8 cellular contexts compared by ENCODE assay signal in the genomic region with DNA sequence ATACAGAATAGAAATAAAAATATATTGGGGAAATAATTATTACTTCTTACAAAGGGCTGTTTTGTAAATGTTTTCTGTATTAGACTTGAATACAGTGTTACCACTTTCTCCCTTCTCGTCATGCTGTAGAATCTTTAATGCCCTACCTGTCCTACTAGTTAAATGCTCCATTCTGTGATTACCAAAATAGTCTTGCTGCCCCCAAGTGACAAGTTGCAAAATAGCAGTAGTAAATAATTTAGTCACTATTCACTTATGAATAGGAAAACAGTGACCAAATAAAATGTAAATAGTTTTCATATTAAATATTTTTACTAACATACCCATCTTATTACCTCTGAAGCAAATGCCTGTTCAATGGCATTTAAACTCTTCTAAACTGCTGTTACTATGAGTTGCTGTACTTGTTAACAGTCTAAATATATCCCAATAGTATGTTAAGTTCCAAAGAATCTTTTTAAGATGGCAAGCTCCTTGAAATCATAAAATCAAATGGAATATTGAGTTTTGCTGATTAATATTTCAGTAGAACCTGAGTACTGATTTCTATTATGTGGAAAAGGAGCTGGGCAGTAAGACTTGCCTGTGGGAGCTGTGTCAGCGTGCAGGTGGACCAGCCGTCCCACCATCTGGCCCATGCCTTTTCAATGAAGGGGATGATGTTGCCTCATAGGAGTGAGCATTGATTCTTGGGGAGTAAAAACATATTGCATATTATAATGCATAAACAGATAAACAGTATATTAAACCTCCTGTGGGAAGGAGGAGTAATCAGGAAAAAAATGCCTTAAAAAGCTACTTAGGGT. TPM values are rescaled to one million over a fixed set of nuclear protein-coding genes. Genes with fewer than 3 reads are reported as not detected.
DNase-seq lines count a peak whose midpoint lies in the region; ATAC-seq and TF ChIP-seq lines count a peak whose summit lies in the region.

No MANE protein-coding gene starts in this region.

- no peak overlapping the region for H2BK5ac ChIP-seq in mesendoderm (ENCODE audit: low read length)

- BruUV-seq in MCF 10A (replicated peaks; lab: Mats Ljungman, UMichigan): no TSS peak

- H3K9me3 Mint-ChIP-seq in MCF 10A (ENCODE audit: unreplicated experiment): no peaks in the 10 kb centered on the region
- H3K9me3 Mint-ChIP-seq in stimulated activated memory B cell treated with anti-CD40 and anti-IgM and Interleukin-4, amounts not matched to agents 10 μg/mL and 1 μg/mL and 100 μg/mL, for 72 hours: no peaks in the 10 kb centered on the region

- no peaks in the 10 kb centered on the region for H3K9me2 ChIP-seq in Loucy (replicated peaks; ENCODE audit: low read depth, low read length)

- H2BK120ac ChIP-seq in mesendoderm (ENCODE audit: low read depth, low read length): no peak overlapping the region

- no peaks in the 10 kb centered on the region for H3F3A ChIP-seq in Loucy (ENCODE audit: low read depth)

- H3K4me1 Mint-ChIP-seq in MCF 10A (ENCODE audit: insufficient read depth, unreplicated experiment): no peaks in the 10 kb centered on the region
- H3K4me1 Mint-ChIP-seq in stimulated activated memory B cell treated with anti-CD40 and anti-IgM and Interleukin-4, amounts not matched to agents 10 μg/mL and 1 μg/mL and 100 μg/mL, for 72 hours: peaks cover 11% of the 10 kb centered on the region

- no peaks in the 10 kb centered on the region for H3K27me3 ChIP-seq in Loucy (ENCODE audit: insufficient read depth, low read length, poor library complexity, severe bottlenecking)
- H3K27me3 ChIP-seq in mesendoderm (ENCODE audit: insufficient read depth, low read length, poor library complexity): no peaks in the 10 kb centered on the region

- no peak overlapping the region for H4K5ac ChIP-seq in mesendoderm (ENCODE audit: low read length)

- H3K4me3 ChIP-seq in Loucy (ENCODE audit: low read length, poor library complexity, severe bottlenecking) (no peak overlapping the region), mesendoderm (ENCODE audit: low read length) (no peak overlapping the region)

- intact Hi-C loops in MCF 10A (cut with micrococcal nuclease): loop anchor here (1.0 kb wide), 1 partner anchor 186 kb away; no protein-coding TSS in a partner anchor

- no peak overlapping the region for H3K56ac ChIP-seq in mesendoderm (ENCODE audit: low read length)

- no peaks in the 10 kb centered on the region for H3K79me1 ChIP-seq in mesendoderm (ENCODE audit: low read length)

- peak; percentile 22 for DNase-seq in SIG-M5 treated with dmso at 0.1 percent for 504 hours (lab: John Stamatoyannopoulos, UW; ENCODE audit: unreplicated experiment)
- no peak for DNase-seq in SIG-M5 (lab: John Stamatoyannopoulos, UW)
- peak; percentile 51 for DNase-seq in MCF 10A (ENCODE audit: unreplicated experiment)
- DNase-seq in mesendoderm: peak; percentile 47
- DNase-seq in hepatic stellate cell (ENCODE audit: low spot score): no peak
- no peak for DNase-seq in HK-2 (ENCODE audit: unreplicated experiment)

- no peak overlapping the region for H2AK5ac ChIP-seq in mesendoderm (ENCODE audit: low read length)

- no peak overlapping the region for H2BK15ac ChIP-seq in mesendoderm (replicated peaks; ENCODE audit: low read depth)

- H3K27me3 Mint-ChIP-seq in MCF 10A (ENCODE audit: insufficient read depth, unreplicated experiment): no peaks in the 10 kb centered on the region
- no peaks in the 10 kb centered on the region for H3K27me3 Mint-ChIP-seq in stimulated activated memory B cell treated with anti-CD40 and anti-IgM and Interleukin-4, amounts not matched to agents 10 μg/mL and 1 μg/mL and 100 μg/mL, for 72 hours

- H3K36me3 Mint-ChIP-seq in MCF 10A (ENCODE audit: insufficient read depth, unreplicated experiment): peaks cover 24% of the 10 kb centered on the region
- peaks cover 44% of the 10 kb centered on the region for H3K36me3 Mint-ChIP-seq in stimulated activated memory B cell treated with anti-CD40 and anti-IgM and Interleukin-4, amounts not matched to agents 10 μg/mL and 1 μg/mL and 100 μg/mL, for 72 hours

- H4K20me1 ChIP-seq in Loucy (ENCODE audit: insufficient read depth, low read length, poor library complexity, severe bottlenecking): no peaks in the 10 kb centered on the region

- no peak overlapping the region for H3K27ac ChIP-seq in mesendoderm (ENCODE audit: low read depth, low read length)

- H3K36me3 ChIP-seq in Loucy (ENCODE audit: insufficient read depth, low read length) (peaks cover 12% of the 10 kb centered on the region), mesendoderm (ENCODE audit: control insufficient read depth, insufficient read depth, low read length) (peaks cover 1% of the 10 kb centered on the region)

- CTCF ChIA-PET in MCF 10A (lab: Yijun Ruan, JAX): interaction anchor here (0.6 to 2.9 kb wide), 10 partner anchors 182 to 840 kb away, joined by 3 to 18 read pairs (median 3); no protein-coding TSS in a partner anchor

- H3K79me2 ChIP-seq in Loucy (ENCODE audit: insufficient read depth, low read length) (no peaks in the 10 kb centered on the region), mesendoderm (ENCODE audit: control insufficient read depth, insufficient read depth, low read length) (no peaks in the 10 kb centered on the region)

- H3K9ac ChIP-seq in Loucy (ENCODE audit: low read depth, low read length, poor library complexity, severe bottlenecking): no peak overlapping the region
- H3K9ac ChIP-seq in mesendoderm (ENCODE audit: low read length): no peak overlapping the region

- H3K9me3 ChIP-seq in Loucy (ENCODE audit: insufficient read depth, low read depth, low read length): no peaks in the 10 kb centered on the region

- H3K23ac ChIP-seq in mesendoderm (ENCODE audit: low read length): no peak overlapping the region

- H3K4me3 Mint-ChIP-seq in MCF 10A (ENCODE audit: unreplicated experiment): no peak overlapping the region
- H3K4me3 Mint-ChIP-seq in stimulated activated memory B cell treated with anti-CD40 and anti-IgM and Interleukin-4, amounts not matched to agents 10 μg/mL and 1 μg/mL and 100 μg/mL, for 72 hours: no peak overlapping the region

- H3K4me1 ChIP-seq in Loucy (ENCODE audit: insufficient read depth, low read length, poor library complexity, severe bottlenecking) (no peaks in the 10 kb centered on the region), mesendoderm (ENCODE audit: control insufficient read depth, low read depth, low read length) (no peaks in the 10 kb centered on the region)

- H2AFZ ChIP-seq in Loucy (ENCODE audit: low read length): no peak overlapping the region

- H4K8ac ChIP-seq in mesendoderm (ENCODE audit: low read depth, low read length): no peak overlapping the region

- no peak overlapping the region for H3K27ac Mint-ChIP-seq in MCF 10A (ENCODE audit: low read depth, unreplicated experiment)
- H3K27ac Mint-ChIP-seq in stimulated activated memory B cell treated with anti-CD40 and anti-IgM and Interleukin-4, amounts not matched to agents 10 μg/mL and 1 μg/mL and 100 μg/mL, for 72 hours: no peak overlapping the region

- TF ChIP-seq CTCF in Loucy (conservative IDR thresholded peaks at IDR 0.05; ENCODE audit: low read length) (peak; percentile 74), MCF 10A (IDR thresholded peaks at IDR 0.05; ENCODE audit: unreplicated experiment) (peak; percentile 38)

- no peak overlapping the region for H3K18ac ChIP-seq in mesendoderm (ENCODE audit: low read length)

- WGBS in mesendoderm (ENCODE audit: extremely low coverage, insufficient coverage, low lambda C conversion rate): no CpG with 5 or more reads among the region's 3 CpGs

- POLR2A ChIA-PET in MCF 10A (lab: Yijun Ruan, JAX): interaction anchor here (1.8 kb wide), 1 partner anchor 11 kb away, joined by 3 read pairs; no protein-coding TSS in a partner anchor

- no peak overlapping the region for H3K4me2 ChIP-seq in Loucy (ENCODE audit: low read depth, low read length, poor library complexity, severe bottlenecking)
- no peak overlapping the region for H3K4me2 ChIP-seq in mesendoderm (ENCODE audit: low read length)

- no peak overlapping the region for H3K4ac ChIP-seq in mesendoderm (ENCODE audit: low read depth, low read length)

- ATAC-seq in stimulated activated memory B cell treated with anti-CD40 and anti-IgM and Interleukin-4, amounts not matched to agents 10 μg/mL and 1 μg/mL and 100 μg/mL, for 72 hours: no peak

RNA-seq across cellular contexts. Expression of a gene that starts 18.1 kb away (rescaled TPM):
- total RNA-seq in MCF 10A (2022): not detected in 2 replicates
- not detected for polyA plus RNA-seq in mesendoderm (2013, experiment 1 of 2)
- polyA plus RNA-seq in mesendoderm (2013, experiment 2 of 2): not detected

Comparison
In these comparisons a context has a peak if more than half of its experiments do, and no peak if none do; other contexts are left out.
1. DNase-seq: peak in SIG-M5 treated with dmso at 0.1 percent for 504 hours (single experiment), MCF 10A (single experiment) and mesendoderm (single experiment); none in SIG-M5 (single experiment), hepatic stellate cell (single experiment) and HK-2 (single experiment).